8 cellular contexts compared by ENCODE assay signal in the genomic region with DNA sequence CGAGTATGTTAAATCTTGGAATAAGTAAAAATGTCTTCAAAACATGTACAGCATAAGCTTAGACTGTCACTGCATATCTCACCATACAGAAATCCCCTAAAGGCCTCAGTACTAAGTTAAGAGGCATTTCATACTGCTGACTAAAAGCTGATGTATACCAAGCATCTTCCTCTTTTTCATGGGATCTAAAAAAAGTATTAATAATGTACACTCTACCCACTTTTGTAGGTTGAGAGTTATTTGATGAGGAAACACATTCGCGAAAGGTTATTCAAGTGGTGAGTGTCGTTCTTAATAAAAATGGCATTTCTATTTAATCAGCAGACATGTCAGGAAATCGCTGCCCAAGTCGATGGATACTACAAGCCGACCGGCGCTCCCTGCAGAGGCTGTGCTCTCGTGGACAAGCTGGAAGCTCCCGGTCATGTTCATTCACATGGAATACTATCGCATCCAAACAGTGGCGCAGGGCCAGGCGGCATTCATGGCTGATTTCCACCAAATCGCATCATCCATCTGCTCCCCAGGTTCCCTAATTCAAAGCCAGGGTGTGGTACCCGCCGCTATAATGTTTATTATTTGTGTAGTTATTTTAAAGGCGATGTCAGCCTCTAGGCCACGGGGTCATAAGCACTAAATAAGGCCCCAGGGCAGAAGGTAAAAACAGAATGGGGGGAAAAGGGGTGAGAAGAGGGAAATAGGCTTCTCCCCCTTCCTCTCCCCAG. TPM values are rescaled to one million over a fixed set of nuclear protein-coding genes. Genes with fewer than 3 reads are reported as not detected.
DNase-seq lines count a peak whose midpoint lies in the region; ATAC-seq and TF ChIP-seq lines count a peak whose summit lies in the region.

No MANE protein-coding gene starts in this region.

- H3K36me3 ChIP-seq in KOPT-K1 (ENCODE audit: insufficient read depth, low read length): peaks cover 22% of the 10 kb centered on the region; the same call in 1 of the 2 replicates
- H3K36me3 ChIP-seq in SU-DHL-6 (ENCODE audit: low read length): no peaks in the 10 kb centered on the region
- peaks cover 12% of the 10 kb centered on the region for H3K36me3 ChIP-seq in skeletal muscle satellite cell (ENCODE audit: insufficient read depth, low read length)

- H3K4me3 ChIP-seq in SU-DHL-6 (ENCODE audit: insufficient read depth, low read length, poor library complexity, severe bottlenecking) (peak overlapping the region; percentile 87), skeletal muscle satellite cell (ENCODE audit: low read length) (peak overlapping the region; percentile 97)

- no peaks in the 10 kb centered on the region for H3K9me3 Mint-ChIP-seq in immature natural killer cell

- no peaks in the 10 kb centered on the region for H3K9me2 ChIP-seq in SU-DHL-6 (replicated peaks; ENCODE audit: insufficient read depth, low read length)

- no peaks in the 10 kb centered on the region for H4K20me1 ChIP-seq in SU-DHL-6 (ENCODE audit: low read depth, low read length)

- DNase-seq in Daoy (ENCODE audit: low read depth) (peak; percentile 76), cerebellar cortex (ENCODE audit: low spot score) (peak; percentile 95), immature natural killer cell (peak in 2 of 3 donors; percentile 6 to 8)

- H3K27me3 ChIP-seq in SU-DHL-6 (ENCODE audit: low read length) (no peaks in the 10 kb centered on the region), skeletal muscle satellite cell (ENCODE audit: control insufficient read depth, insufficient read depth, low read length) (no peaks in the 10 kb centered on the region)

- ATAC-seq in GM21529 (IDR thresholded peaks at IDR 0.05; ENCODE audit: unreplicated experiment): peak; percentile 18
- no peak for ATAC-seq in HG02981 (IDR thresholded peaks at IDR 0.05; ENCODE audit: unreplicated experiment)

- H3K4me2 ChIP-seq in SU-DHL-6 (ENCODE audit: low read depth, low read length, poor library complexity, severe bottlenecking): peak overlapping the region; percentile 91
- H3K4me2 ChIP-seq in skeletal muscle satellite cell (ENCODE audit: low read length): peak overlapping the region; percentile 94

- peak overlapping the region; percentile 80 to 89 (median 85) for H3K4me3 Mint-ChIP-seq in immature natural killer cell

- H3K9me3 ChIP-seq in KOPT-K1 (ENCODE audit: insufficient read depth, low read length, poor library complexity, severe bottlenecking): no peaks in the 10 kb centered on the region
- H3K9me3 ChIP-seq in SU-DHL-6 (ENCODE audit: insufficient read depth, low read length): no peaks in the 10 kb centered on the region
- H3K9me3 ChIP-seq in skeletal muscle satellite cell (replicated peaks; ENCODE audit: low read length): no peaks in the 10 kb centered on the region

- peaks cover 2 to 8% (median 5%) of the 10 kb centered on the region in 3 donors for H3K27me3 Mint-ChIP-seq in immature natural killer cell (ENCODE audit: low read depth in 3 of 3)

- H3F3A ChIP-seq in SU-DHL-6 (ENCODE audit: insufficient read depth): peaks cover 18% of the 10 kb centered on the region; the same call in 1 of the 2 replicates

- peaks cover 21 to 37% of the 10 kb centered on the region in 2 donors for H3K4me1 Mint-ChIP-seq in immature natural killer cell

- H2AFZ ChIP-seq in SU-DHL-6 (ENCODE audit: low read depth, low read length, severe bottlenecking): peak overlapping the region; percentile 95

- TF ChIP-seq CTCF in SU-DHL-6 (IDR thresholded peaks at IDR 0.05; ENCODE audit: insufficient read depth, low read length, poor library complexity, severe bottlenecking): no peak

- peak overlapping the region; percentile 48 to 87 (median 72) for H3K27ac Mint-ChIP-seq in immature natural killer cell

- H3K27ac ChIP-seq in KOPT-K1 (ENCODE audit: low read depth, low read length, poor library complexity, severe bottlenecking) (peak overlapping the region; percentile 71), SU-DHL-6 (ENCODE audit: low read depth, low read length) (no peak overlapping the region; the same call in 1 of the 2 replicates)

- H3K4me1 ChIP-seq in skeletal muscle satellite cell (ENCODE audit: control insufficient read depth, insufficient read depth, low read length): peaks cover 17% of the 10 kb centered on the region

- peak overlapping the region; percentile 79 for H3K9ac ChIP-seq in SU-DHL-6 (ENCODE audit: low read length)
- peak overlapping the region; percentile 94 for H3K9ac ChIP-seq in skeletal muscle satellite cell (ENCODE audit: low read depth, low read length)

- no peaks in the 10 kb centered on the region for H3K36me3 Mint-ChIP-seq in immature natural killer cell

- H3K79me2 ChIP-seq in SU-DHL-6 (ENCODE audit: insufficient read depth, low read length): peaks cover 3% of the 10 kb centered on the region; the same call in 1 of the 2 replicates

RNA-seq across cellular contexts. Expression of gene SGTB, which starts 0.7 kb away (rescaled TPM):
- 7.7 and 9.9 TPM in 2 replicates for total RNA-seq in Daoy (2014; rRNA removed; shearing (Covaris generic))
- 1 to 10 TPM; 1.7 to 2.8 (median 2.4) TPM for polyA plus RNA-seq in immature natural killer cell
- 18.8 and 20.3 TPM in 2 replicates for total RNA-seq in skeletal muscle satellite cell (2012; rRNA removed)

RNA-seq across cellular contexts. Expression of gene NLN, which starts 0.8 kb away (rescaled TPM):
- 43.8 and 44.2 TPM in 2 replicates for total RNA-seq in Daoy (2014; rRNA removed; shearing (Covaris generic))
- 1 to 10 TPM in 2 of 3 donors, under 1 TPM in 1; 0.76 to 1.2 (median 1.2) TPM for polyA plus RNA-seq in immature natural killer cell
- 43.0 and 50.7 TPM in 2 replicates for total RNA-seq in skeletal muscle satellite cell (2012; rRNA removed)

Comparison
In these comparisons a context has a peak if more than half of its experiments do, and no peak if none do; other contexts are left out.
1. DNase-seq: peak in every context shown above with its lines; median percentile 95 in cerebellar cortex; 76 in Daoy; 7 in immature natural killer cell.